ENCODE assay signal across 11 cellular contexts in the genomic region with DNA sequence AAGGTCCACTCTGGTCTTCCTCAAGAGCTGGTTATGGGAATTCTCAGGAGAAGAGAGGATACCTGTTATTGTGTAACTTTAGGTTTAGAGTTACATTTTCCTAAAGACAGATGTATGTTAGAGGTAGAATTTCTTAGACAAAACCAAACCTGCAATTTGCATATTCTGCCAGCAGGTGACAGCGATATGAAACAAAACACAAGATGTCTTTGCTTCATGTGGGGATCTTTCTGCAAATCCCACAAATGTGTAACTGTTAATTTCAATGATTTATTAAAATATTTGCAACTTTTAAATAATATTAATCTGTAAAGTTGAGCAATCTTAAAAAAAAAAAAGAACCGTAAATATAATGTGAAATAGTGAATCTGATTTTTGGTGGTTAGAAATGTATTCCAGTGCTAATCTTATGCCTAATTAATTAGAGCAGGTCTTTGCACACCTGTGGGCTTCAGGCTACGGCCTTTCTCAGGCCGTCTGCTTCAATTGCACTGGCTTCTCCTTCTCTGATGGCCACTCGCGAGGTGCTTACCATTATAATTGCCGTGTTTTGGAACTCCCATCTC. TPM values are rescaled to one million over a fixed set of nuclear protein-coding genes. Genes with fewer than 3 reads are reported as not detected.
DNase-seq lines count a peak whose midpoint lies in the region; ATAC-seq and TF ChIP-seq lines count a peak whose summit lies in the region.
"Had no signal": no experiment of that assay in that cellular context is flagged by ENCODE, and none has a peak within 500 bp of the region (broad histone marks: within the 10 kb centered on the region; RNA-seq: fewer than 3 reads in every experiment).

No MANE protein-coding gene starts in this region.

- 96% methylated on average over 7 of the region's 7 CpGs for WGBS in liver

- H3K27ac ChIP-seq in HL-60 (replicated peaks) (no peak overlapping the region), liver (ENCODE audit: low read depth in 1 of 2, low read length in 2 of 2) (no peak overlapping the region)
- H3K27ac ChIP-seq: ascending aorta had no signal

- peaks cover 3% of the 10 kb centered on the region for H3K9me3 Mint-ChIP-seq in activated naive CD8-positive, alpha-beta T cell treated with anti-CD3 and anti-CD28 coated beads for 36 hours

- peak; percentile 18 to 25 for TF ChIP-seq RAD21 in liver (IDR thresholded peaks at IDR 0.05)

- no peaks in the 10 kb centered on the region for H3K4me1 ChIP-seq in liver (ENCODE audit: control insufficient read depth in 4 of 4, insufficient read depth in 4 of 4, low read length in 3 of 4)
- H3K4me1 ChIP-seq: ascending aorta had no signal

- H3K36me3 ChIP-seq in liver (ENCODE audit: control insufficient read depth in 4 of 4, insufficient read depth in 3 of 4, low read depth in 1 of 4, low read length in 3 of 4): no peaks in the 10 kb centered on the region
- H3K36me3 ChIP-seq: ascending aorta had no signal

- H3K27me3 Mint-ChIP-seq in activated naive CD8-positive, alpha-beta T cell treated with anti-CD3 and anti-CD28 coated beads for 36 hours: peaks cover 17% of the 10 kb centered on the region

- no peaks in the 10 kb centered on the region for H3K4me1 Mint-ChIP-seq in activated naive CD8-positive, alpha-beta T cell treated with anti-CD3 and anti-CD28 coated beads for 36 hours

- DNase-seq in DMS53 treated with DMSO at 0.1 percent for 48 hours (lab: John Stamatoyannopoulos, UW; ENCODE audit: unreplicated experiment) (peak; percentile 2), HL-60 (ENCODE audit: low read depth in 1 of 2, low spot score in 1 of 2) (peak in 1 of 2 experiments; percentile 6), mesenteric fat pad (ENCODE audit: low spot score) (no peak)
- peak; percentile 4 for DNase-seq in activated naive CD8-positive, alpha-beta T cell treated with anti-CD3 and anti-CD28 coated beads for 36 hours
- no peak for DNase-seq in activated CD4-positive, CD25-positive, alpha-beta regulatory T cell (lab: John Stamatoyannopoulos, UW)
- DNase-seq in activated CD4-positive, alpha-beta T cell treated with anti-CD3 and anti-CD28 coated beads, Interleukin-2, amount 50 U/mL, for 4 hours: no peak
- DNase-seq: NCI-H1436; stimulated activated CD4-positive, alpha-beta T cell treated with anti-CD3 and anti-CD28 coated beads, Interleukin-1b, Interleukin-23, amount 100 ng/mL, for 48 hours had no signal

- ATAC-seq in GM21381 (IDR thresholded peaks at IDR 0.05; ENCODE audit: unreplicated experiment): no peak

- H3K27ac Mint-ChIP-seq in activated naive CD8-positive, alpha-beta T cell treated with anti-CD3 and anti-CD28 coated beads for 36 hours: no peak overlapping the region

- H3K27me3 ChIP-seq in HL-60 (ENCODE audit: insufficient read depth, poor library complexity, severe bottlenecking): no peaks in the 10 kb centered on the region
- H3K27me3 ChIP-seq in liver (ENCODE audit: control insufficient read depth in 4 of 4, insufficient read depth in 4 of 4, low read length in 3 of 4): no peaks in the 10 kb centered on the region
- H3K27me3 ChIP-seq: ascending aorta had no signal

- H3K4me3 Mint-ChIP-seq in activated naive CD8-positive, alpha-beta T cell treated with anti-CD3 and anti-CD28 coated beads for 36 hours: no peak overlapping the region

- TF ChIP-seq CTCF in HL-60 (IDR thresholded peaks at IDR 0.05; ENCODE audit: insufficient read depth, low read length) (peak; percentile 67), liver (IDR thresholded peaks at IDR 0.05; ENCODE audit: low read depth, low read length, missing input control) (peak; percentile 31)

- peaks cover 0 to 3% (median 1%) of the 10 kb centered on the region in 4 donors for H3K9me3 ChIP-seq in liver (ENCODE audit: control insufficient read depth in 4 of 4, low read length in 3 of 4)
- H3K9me3 ChIP-seq: ascending aorta had no signal

- H3K36me3 Mint-ChIP-seq in activated naive CD8-positive, alpha-beta T cell treated with anti-CD3 and anti-CD28 coated beads for 36 hours: no peaks in the 10 kb centered on the region

- H3K9ac ChIP-seq in liver (ENCODE audit: low read depth in 1 of 2, low read length in 2 of 2): no peak overlapping the region

- H3K4me3 ChIP-seq in HL-60 (replicated peaks; ENCODE audit: insufficient read depth, low read length) (no peak overlapping the region), liver (ENCODE audit: low read depth in 1 of 3, low read length in 3 of 3) (no peak overlapping the region)
- H3K4me3 ChIP-seq: ascending aorta had no signal

TF ChIP-seq in liver, 16 proteins besides CTCF, POLR2A, EP300 and RAD21:
- no peak for TF ChIP-seq GABPA (IDR thresholded peaks at IDR 0.05 in 1 of 2, conservative IDR thresholded peaks at IDR 0.05 in 1 of 2)
- TF ChIP-seq NR2F2 (IDR thresholded peaks at IDR 0.05): no peak
- no peak for TF ChIP-seq TAF1 (conservative IDR thresholded peaks at IDR 0.05)
- no peak for TF ChIP-seq FOXA2 (IDR thresholded peaks at IDR 0.05)
- TF ChIP-seq YY1 (IDR thresholded peaks at IDR 0.05): no peak
- TF ChIP-seq, protein P1, sequence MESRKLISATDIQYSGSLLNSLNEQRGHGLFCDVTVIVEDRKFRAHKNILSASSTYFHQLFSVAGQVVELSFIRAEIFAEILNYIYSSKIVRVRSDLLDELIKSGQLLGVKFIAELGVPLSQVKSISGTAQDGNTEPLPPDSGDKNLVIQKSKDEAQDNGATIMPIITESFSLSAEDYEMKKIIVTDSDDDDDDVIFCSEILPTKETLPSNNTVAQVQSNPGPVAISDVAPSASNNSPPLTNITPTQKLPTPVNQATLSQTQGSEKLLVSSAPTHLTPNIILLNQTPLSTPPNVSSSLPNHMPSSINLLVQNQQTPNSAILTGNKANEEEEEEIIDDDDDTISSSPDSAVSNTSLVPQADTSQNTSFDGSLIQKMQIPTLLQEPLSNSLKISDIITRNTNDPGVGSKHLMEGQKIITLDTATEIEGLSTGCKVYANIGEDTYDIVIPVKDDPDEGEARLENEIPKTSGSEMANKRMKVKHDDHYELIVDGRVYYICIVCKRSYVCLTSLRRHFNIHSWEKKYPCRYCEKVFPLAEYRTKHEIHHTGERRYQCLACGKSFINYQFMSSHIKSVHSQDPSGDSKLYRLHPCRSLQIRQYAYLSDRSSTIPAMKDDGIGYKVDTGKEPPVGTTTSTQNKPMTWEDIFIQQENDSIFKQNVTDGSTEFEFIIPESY (IDR thresholded peaks at IDR 0.05): no peak
- TF ChIP-seq FOXA1 (IDR thresholded peaks at IDR 0.05): no peak
- no peak for TF ChIP-seq HNF4A (conservative IDR thresholded peaks at IDR 0.05)

RNA-seq across cellular contexts. Expression of a gene that starts 33.4 kb away (rescaled TPM):
- total RNA-seq in activated naive CD8-positive, alpha-beta T cell treated with anti-CD3 and anti-CD28 coated beads for 36 hours: under 1 TPM; 0.62 to 0.74 TPM
- total RNA-seq in liver (under 1 TPM; 0.14 to 0.92 TPM), mesenteric fat pad (1.7 TPM)
- polyA plus RNA-seq in liver: under 1 TPM; 0.17 to 0.81 TPM
- total RNA-seq: ascending aorta had no signal

Comparison
In these comparisons a context has a peak if more than half of its experiments do, and no peak if none do; other contexts are left out.
1. DNase-seq: peak in DMS53 treated with DMSO at 0.1 percent for 48 hours (single experiment) and activated naive CD8-positive, alpha-beta T cell treated with anti-CD3 and anti-CD28 coated beads for 36 hours (single experiment); none in activated CD4-positive, CD25-positive, alpha-beta regulatory T cell (0 of 4), mesenteric fat pad (single experiment) and activated CD4-positive, alpha-beta T cell treated with anti-CD3 and anti-CD28 coated beads, Interleukin-2, amount 50 U/mL, for 4 hours (0 of 2).